Comparison of ENCODE assay signal across 9 cellular contexts in genomic region chr7:156780724-156781455, GRCh38.
A peak's percentile ranks its signal among the peaks of the same experiment; 100 is the strongest.
DNase-seq lines count a peak whose midpoint lies in the region; ATAC-seq and TF ChIP-seq lines count a peak whose summit lies in the region.
"Had no signal": no experiment of that assay in that cellular context is flagged by ENCODE, and none has a peak within 500 bp of the region (broad histone marks: within the 10 kb centered on the region; RNA-seq: fewer than 3 reads in every experiment).

No MANE protein-coding gene starts in this region.

- no peaks in the 10 kb centered on the region for H3K4me1 ChIP-seq in right atrium auricular region

- H3K36me3 ChIP-seq in right atrium auricular region, result no peaks in the 10 kb centered on the region

- peak; percentile 93 for ATAC-seq in GM19452 (IDR thresholded peaks at IDR 0.05; ENCODE audit: unreplicated experiment)
- peak; percentile 94 for ATAC-seq in HG03103 (IDR thresholded peaks at IDR 0.05; ENCODE audit: low read depth, unreplicated experiment)

- no peak overlapping the region for H3K4me3 ChIP-seq in right atrium auricular region

- H3K27me3 ChIP-seq in right atrium auricular region, result no peaks in the 10 kb centered on the region

- no peak overlapping the region for H3K27ac ChIP-seq in right atrium auricular region
- H3K27ac ChIP-seq: VCaP had no signal

- TF ChIP-seq CTCF in GM10266 (IDR thresholded peaks at IDR 0.05; ENCODE audit: control insufficient read depth, insufficient read depth, low read depth, missing control alignments), result no peak
- no peak for TF ChIP-seq CTCF in right atrium auricular region (IDR thresholded peaks at IDR 0.05)

- peak; percentile 60 for DNase-seq in GM10266 (ENCODE audit: extremely low spot score)
- DNase-seq in SIG-M5 treated with dmso at 0.1 percent for 504 hours (lab: John Stamatoyannopoulos, UW; ENCODE audit: unreplicated experiment), result peak; percentile 80
- no peak for DNase-seq in D341Med (ENCODE audit: low spot score)
- no peak for DNase-seq in putamen (ENCODE audit: low spot score)
- DNase-seq in NCI-H524 (lab: John Stamatoyannopoulos, UW), result no peak
- DNase-seq in right atrium auricular region (ENCODE audit: low spot score), result no peak

- no peaks in the 10 kb centered on the region for H3K9me3 ChIP-seq in right atrium auricular region

Comparison
In these comparisons a context has a peak if more than half of its experiments do, and no peak if none do; other contexts are left out.
1. DNase-seq: peak in GM10266 (single experiment) and SIG-M5 treated with dmso at 0.1 percent for 504 hours (single experiment); none in D341Med (single experiment), putamen (single experiment), NCI-H524 (0 of 2) and right atrium auricular region (single experiment).